8 cellular contexts compared by ENCODE assay signal in the genomic region with DNA sequence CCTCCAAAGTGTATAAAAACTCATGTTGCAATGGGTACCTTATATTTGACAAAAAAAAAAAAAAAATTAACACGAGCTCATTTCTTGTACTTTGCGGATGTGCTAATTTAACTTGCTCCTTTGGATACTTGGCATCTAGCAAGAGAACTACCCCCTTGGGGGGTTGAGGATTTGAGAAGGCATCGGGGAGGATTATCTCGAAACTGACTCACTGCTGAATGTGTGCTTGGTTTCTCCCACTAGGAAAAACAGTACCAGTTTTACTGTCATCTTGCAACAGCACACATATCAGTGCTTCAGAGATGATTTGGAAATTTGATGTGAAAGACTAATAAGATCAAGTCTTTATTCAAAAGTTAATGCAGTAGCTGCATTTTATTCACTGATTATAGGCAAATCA. TPM values are rescaled to one million over a fixed set of nuclear protein-coding genes. Genes with fewer than 3 reads are reported as not detected.
A peak's percentile ranks its signal among the peaks of the same experiment; 100 is the strongest.
DNase-seq lines count a peak whose midpoint lies in the region; ATAC-seq and TF ChIP-seq lines count a peak whose summit lies in the region.

No MANE protein-coding gene starts in this region.

- CTCF ChIA-PET in CD8-positive, alpha-beta memory T cell (lab: Charles Lee): interaction anchor here (0.7 to 4.1 kb wide), 13 partner anchors 9 to 503 kb away, joined by 3 to 37 read pairs (median 5); a partner anchor contains a TSS
- CTCF ChIA-PET in HEK293T (lab: Yijun Ruan, JAX): interaction anchor here (1.0 to 1.5 kb wide), 3 partner anchors 24 to 165 kb away, joined by 3 to 10 read pairs (median 4); no protein-coding TSS in a partner anchor

- DNase-seq in CD8-positive, alpha-beta memory T cell: no peak
- DNase-seq in MG63 (no peak), coronary artery (ENCODE audit: low spot score) (no peak), nephron progenitor cell (no peak), GM19240 (ENCODE audit: insufficient read length, low spot score) (no peak), HEK293T (ENCODE audit: extremely low spot score) (no peak)

- H3K4me3 ChIP-seq in CD8-positive, alpha-beta memory T cell (ENCODE audit: low read length): peak overlapping the region; percentile 87
- H3K4me3 ChIP-seq in MG63 (peak overlapping the region; percentile 75), coronary artery (peak overlapping the region; percentile 81)

- no peaks in the 10 kb centered on the region for H3K27me3 Mint-ChIP-seq in CD8-positive, alpha-beta memory T cell
- peaks cover 5% of the 10 kb centered on the region for H3K27me3 Mint-ChIP-seq in nephron progenitor cell (ENCODE audit: low read depth, poor library complexity)

- no peak for TF ChIP-seq CTCF in coronary artery (IDR thresholded peaks at IDR 0.05)
- no peak for TF ChIP-seq CTCF in nephron progenitor cell (IDR thresholded peaks at IDR 0.05)

- ATAC-seq in GM21423 (IDR thresholded peaks at IDR 0.05; ENCODE audit: unreplicated experiment): no peak
- ATAC-seq in HG03432 (IDR thresholded peaks at IDR 0.05; ENCODE audit: unreplicated experiment): no peak

- peaks cover 0 to 33% (median 0%) of the 10 kb centered on the region in 3 donors for H3K36me3 Mint-ChIP-seq in CD8-positive, alpha-beta memory T cell
- H3K36me3 Mint-ChIP-seq in nephron progenitor cell (ENCODE audit: low read depth): peaks cover 14% of the 10 kb centered on the region

- peaks cover 10% of the 10 kb centered on the region for H3K4me1 ChIP-seq in CD8-positive, alpha-beta memory T cell (ENCODE audit: insufficient read depth, low read length)

- no peak overlapping the region for H3K27ac ChIP-seq in CD8-positive, alpha-beta memory T cell (ENCODE audit: low read depth, low read length)
- no peak overlapping the region for H3K27ac ChIP-seq in coronary artery

- peak overlapping the region in 6 of 8 donors; percentile 90 to 95 (median 92) for H3K27ac Mint-ChIP-seq in CD8-positive, alpha-beta memory T cell
- no peak overlapping the region for H3K27ac Mint-ChIP-seq in nephron progenitor cell

- POLR2A ChIA-PET in CD8-positive, alpha-beta memory T cell (lab: Charles Lee): interaction anchor here (0.5 to 0.6 kb wide), 3 partner anchors 22 to 347 kb away, joined by 3 to 4 read pairs (median 4); no protein-coding TSS in a partner anchor
- POLR2A ChIA-PET in HEK293T (lab: Yijun Ruan, JAX): no interaction called here

- H3K4me1 Mint-ChIP-seq in CD8-positive, alpha-beta memory T cell: peaks cover 18 to 33% (median 30%) of the 10 kb centered on the region in 3 donors
- peaks cover 9% of the 10 kb centered on the region for H3K4me1 Mint-ChIP-seq in nephron progenitor cell

- H3K36me3 ChIP-seq in CD8-positive, alpha-beta memory T cell (ENCODE audit: insufficient read depth, low read length): no peaks in the 10 kb centered on the region
- H3K36me3 ChIP-seq in MG63: peaks cover 5% of the 10 kb centered on the region; the same call in 1 of the 2 replicates

- no peaks in the 10 kb centered on the region for H3K9me3 Mint-ChIP-seq in CD8-positive, alpha-beta memory T cell
- H3K9me3 Mint-ChIP-seq in nephron progenitor cell: no peaks in the 10 kb centered on the region

- no peaks in the 10 kb centered on the region for H3K27me3 ChIP-seq in CD8-positive, alpha-beta memory T cell (ENCODE audit: insufficient read depth, low read length, poor library complexity, severe bottlenecking)
- no peaks in the 10 kb centered on the region for H3K27me3 ChIP-seq in MG63

- H3K9me3 ChIP-seq in CD8-positive, alpha-beta memory T cell (ENCODE audit: low read length): no peaks in the 10 kb centered on the region
- H3K9me3 ChIP-seq in MG63: no peaks in the 10 kb centered on the region

- H3K4me3 Mint-ChIP-seq in CD8-positive, alpha-beta memory T cell: peak overlapping the region; percentile 95 to 99 (median 97)
- peak overlapping the region; percentile 93 for H3K4me3 Mint-ChIP-seq in nephron progenitor cell

TF ChIP-seq in HEK293T, 16 proteins besides CTCF, POLR2A, EP300 and RAD21:
- TF ChIP-seq ELF4 (IDR thresholded peaks at IDR 0.05): no peak
- no peak for TF ChIP-seq LEF1 (IDR thresholded peaks at IDR 0.05; ENCODE audit: borderline replicate concordance)
- TF ChIP-seq, protein P1, sequence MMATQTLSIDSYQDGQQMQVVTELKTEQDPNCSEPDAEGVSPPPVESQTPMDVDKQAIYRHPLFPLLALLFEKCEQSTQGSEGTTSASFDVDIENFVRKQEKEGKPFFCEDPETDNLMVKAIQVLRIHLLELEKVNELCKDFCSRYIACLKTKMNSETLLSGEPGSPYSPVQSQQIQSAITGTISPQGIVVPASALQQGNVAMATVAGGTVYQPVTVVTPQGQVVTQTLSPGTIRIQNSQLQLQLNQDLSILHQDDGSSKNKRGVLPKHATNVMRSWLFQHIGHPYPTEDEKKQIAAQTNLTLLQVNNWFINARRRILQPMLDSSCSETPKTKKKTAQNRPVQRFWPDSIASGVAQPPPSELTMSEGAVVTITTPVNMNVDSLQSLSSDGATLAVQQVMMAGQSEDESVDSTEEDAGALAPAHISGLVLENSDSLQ (IDR thresholded peaks at IDR 0.05): no peak
- TF ChIP-seq BHLHE40 (IDR thresholded peaks at IDR 0.05; ENCODE audit: borderline replicate concordance): no peak
- TF ChIP-seq CTBP1 (IDR thresholded peaks at IDR 0.05; ENCODE audit: borderline replicate concordance): no peak
- TF ChIP-seq FOXA1 (IDR thresholded peaks at IDR 0.05): no peak
- no peak for TF ChIP-seq L3MBTL2 (conservative IDR thresholded peaks at IDR 0.05)
- no peak for TF ChIP-seq TARDBP (IDR thresholded peaks at IDR 0.05)
TF ChIP-seq in HEK293T: peak in this region for 0.

RNA-seq across cellular contexts. Expression of a gene that starts 0.9 kb away (rescaled TPM):
- 10 to 100 TPM; 17.7 to 19.0 TPM for total RNA-seq in CD8-positive, alpha-beta memory T cell
- 8.7 TPM for polyA plus RNA-seq in CD8-positive, alpha-beta memory T cell
- 4.7 and 5.0 TPM in 2 replicates for total RNA-seq in MG63 (2014; rRNA removed; shearing (Covaris generic); ENCODE audit: low replicate concordance)

RNA-seq across cellular contexts. Expression of a gene that starts 43.3 kb away (rescaled TPM):
- 1 to 10 TPM; 5.5 to 6.0 TPM for total RNA-seq in CD8-positive, alpha-beta memory T cell
- 0.43 TPM for polyA plus RNA-seq in CD8-positive, alpha-beta memory T cell
- 1.1 and 1.2 TPM in 2 replicates for total RNA-seq in MG63 (2014; rRNA removed; shearing (Covaris generic); ENCODE audit: low replicate concordance)
